In the genomic region with DNA sequence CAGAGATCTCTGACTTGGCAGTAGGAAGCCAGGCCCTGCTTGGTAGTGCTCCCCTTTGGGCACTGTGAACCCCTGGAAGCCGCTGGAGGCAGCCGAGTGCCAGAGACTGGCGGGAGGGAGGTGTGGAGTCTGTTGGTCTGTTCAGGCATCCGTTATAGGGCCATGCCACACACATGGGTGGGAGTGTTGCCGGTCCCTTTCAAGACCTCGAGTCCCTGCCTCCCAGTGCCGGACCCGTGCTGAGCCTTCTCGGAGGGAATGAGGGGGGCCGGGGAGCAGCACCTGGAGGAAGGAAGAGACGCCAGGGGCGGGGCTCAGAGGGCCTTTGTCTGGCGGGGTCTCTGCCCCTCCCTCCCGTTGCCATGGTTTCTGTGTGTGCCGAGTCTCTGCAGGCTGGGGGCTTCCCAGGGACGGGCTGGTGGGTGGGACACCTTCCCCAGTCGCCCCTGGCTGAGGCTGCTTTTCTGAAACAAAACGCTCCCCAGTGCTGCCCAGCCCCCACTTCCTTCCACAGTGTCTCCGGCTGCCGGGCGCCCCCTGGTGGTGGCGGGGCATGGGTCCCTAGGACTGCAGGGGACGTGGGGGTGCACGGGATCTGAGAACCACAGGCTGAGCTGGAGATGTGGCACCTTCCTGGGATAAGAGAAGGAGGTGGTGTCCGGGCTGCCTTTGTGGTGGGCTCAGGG, we compare ENCODE assay signal across 1 cellular context.
TF ChIP-seq lines count a peak whose summit lies in the region.

No MANE protein-coding gene starts in this region.

TF ChIP-seq in HepG2, 621 proteins besides CTCF, POLR2A, EP300 and RAD21 (continued from another document and continues in another):
- TF ChIP-seq CREBL2 (CRISPR knock-in tag; IDR thresholded peaks at IDR 0.05; ENCODE audit: borderline replicate concordance) (no peak), TSC22D2 (CRISPR knock-in tag; IDR thresholded peaks at IDR 0.05; ENCODE audit: borderline replicate concordance) (no peak), TOPORS (CRISPR knock-in tag; IDR thresholded peaks at IDR 0.05) (no peak), AHR (CRISPR knock-in tag; IDR thresholded peaks at IDR 0.05) (no peak), ZNF546 (CRISPR knock-in tag; conservative IDR thresholded peaks at IDR 0.05) (no peak), NBN (conservative IDR thresholded peaks at IDR 0.05) (no peak), ZNF460 (CRISPR knock-in tag; IDR thresholded peaks at IDR 0.05; ENCODE audit: borderline replicate concordance) (no peak), KAT8 (CRISPR knock-in tag; IDR thresholded peaks at IDR 0.05) (peak; percentile 74; the same call in 1 of the 2 replicates), CHD2 (IDR thresholded peaks at IDR 0.05; ENCODE audit: low read depth, low read length) (peak; percentile 42; the same call in 1 of the 2 replicates), ZNF431 (CRISPR knock-in tag; IDR thresholded peaks at IDR 0.05; ENCODE audit: borderline replicate concordance, low read depth) (no peak), ZNF18 (CRISPR knock-in tag; IDR thresholded peaks at IDR 0.05; ENCODE audit: insufficient replicate concordance) (no peak), ZNF275 (CRISPR knock-in tag; IDR thresholded peaks at IDR 0.05; ENCODE audit: borderline replicate concordance) (no peak), HOXD1 (CRISPR knock-in tag; IDR thresholded peaks at IDR 0.05) (no peak), E2F2 (CRISPR knock-in tag; IDR thresholded peaks at IDR 0.05; ENCODE audit: borderline replicate concordance) (no peak), FOXK2 (IDR thresholded peaks at IDR 0.05) (no peak), CCDC6 (CRISPR knock-in tag; IDR thresholded peaks at IDR 0.05) (no peak), ZNF530 (CRISPR knock-in tag; IDR thresholded peaks at IDR 0.05; ENCODE audit: low read depth) (no peak), ZNF773 (CRISPR knock-in tag; IDR thresholded peaks at IDR 0.05; ENCODE audit: borderline replicate concordance) (no peak), ZNF556 (CRISPR knock-in tag; IDR thresholded peaks at IDR 0.05; ENCODE audit: borderline replicate concordance) (no peak), KAT7 (CRISPR knock-in tag; IDR thresholded peaks at IDR 0.05; ENCODE audit: borderline replicate concordance) (no peak), ZNF350 (CRISPR knock-in tag; IDR thresholded peaks at IDR 0.05; ENCODE audit: borderline replicate concordance, low read depth) (no peak), HHEX (CRISPR knock-in tag; IDR thresholded peaks at IDR 0.05) (no peak), ZNF580 (CRISPR knock-in tag; IDR thresholded peaks at IDR 0.05; ENCODE audit: borderline replicate concordance, low read depth) (peak; percentile 80; the same call in 1 of the 2 replicates), CENPT (CRISPR knock-in tag; IDR thresholded peaks at IDR 0.05; ENCODE audit: low read depth) (no peak), PRDM4 (CRISPR knock-in tag; IDR thresholded peaks at IDR 0.05; ENCODE audit: borderline replicate concordance) (no peak), SALL1 (CRISPR knock-in tag; IDR thresholded peaks at IDR 0.05) (peak; percentile 68), KDM3A (CRISPR knock-in tag; IDR thresholded peaks at IDR 0.05; ENCODE audit: low read depth) (no peak), ZNF605 (CRISPR knock-in tag; IDR thresholded peaks at IDR 0.05) (no peak), KMT2A (CRISPR knock-in tag; IDR thresholded peaks at IDR 0.05) (peak; percentile 64; the same call in 1 of the 2 replicates), HDAC1 (CRISPR knock-in tag; IDR thresholded peaks at IDR 0.05) (peak; percentile 69; the same call in 1 of the 2 replicates), PPARG (CRISPR knock-in tag; conservative IDR thresholded peaks at IDR 0.05) (no peak), ZNF777 (CRISPR knock-in tag; IDR thresholded peaks at IDR 0.05) (0 out of 2 replicates have a peak, but pooled peaks have one; percentile 41), CC2D1A (CRISPR knock-in tag; IDR thresholded peaks at IDR 0.05) (no peak), HNRNPH1 (optimal IDR thresholded peaks at IDR 0.05; ENCODE audit: low read depth, low read length) (no peak), ZNF337 (CRISPR knock-in tag; IDR thresholded peaks at IDR 0.05; ENCODE audit: borderline replicate concordance, low read depth) (no peak), ZNF577 (CRISPR knock-in tag; IDR thresholded peaks at IDR 0.05; ENCODE audit: borderline replicate concordance, low read depth) (no peak), RARA (CRISPR knock-in tag; IDR thresholded peaks at IDR 0.05) (no peak), KLF9 (CRISPR knock-in tag; IDR thresholded peaks at IDR 0.05; ENCODE audit: low read depth) (no peak), ZSCAN22 (CRISPR knock-in tag; IDR thresholded peaks at IDR 0.05) (no peak), ZNF331 (CRISPR knock-in tag; IDR thresholded peaks at IDR 0.05) (0 out of 2 replicates have a peak, but pooled peaks have one; percentile 24), DBP (CRISPR knock-in tag; IDR thresholded peaks at IDR 0.05; ENCODE audit: not compliant biosample characterization) (no peak), ZNF724P (CRISPR knock-in tag; IDR thresholded peaks at IDR 0.05; ENCODE audit: borderline replicate concordance) (no peak), RORA (CRISPR knock-in tag; IDR thresholded peaks at IDR 0.05) (no peak), ZSCAN12 (CRISPR knock-in tag; IDR thresholded peaks at IDR 0.05) (no peak), FOXP1 (IDR thresholded peaks at IDR 0.05) (no peak), FOXP1 (CRISPR knock-in tag; IDR thresholded peaks at IDR 0.05) (no peak), BORCS8-MEF2B (CRISPR knock-in tag; IDR thresholded peaks at IDR 0.05) (no peak), KMT2B (CRISPR knock-in tag; IDR thresholded peaks at IDR 0.05) (no peak), TEF (CRISPR knock-in tag; IDR thresholded peaks at IDR 0.05) (no peak)
- TF ChIP-seq, protein P1, sequence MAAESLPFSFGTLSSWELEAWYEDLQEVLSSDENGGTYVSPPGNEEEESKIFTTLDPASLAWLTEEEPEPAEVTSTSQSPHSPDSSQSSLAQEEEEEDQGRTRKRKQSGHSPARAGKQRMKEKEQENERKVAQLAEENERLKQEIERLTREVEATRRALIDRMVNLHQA (CRISPR knock-in tag; IDR thresholded peaks at IDR 0.05), result no peak
- TF ChIP-seq, protein P2, sequence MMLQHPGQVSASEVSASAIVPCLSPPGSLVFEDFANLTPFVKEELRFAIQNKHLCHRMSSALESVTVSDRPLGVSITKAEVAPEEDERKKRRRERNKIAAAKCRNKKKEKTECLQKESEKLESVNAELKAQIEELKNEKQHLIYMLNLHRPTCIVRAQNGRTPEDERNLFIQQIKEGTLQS (CRISPR knock-in tag; IDR thresholded peaks at IDR 0.05), result no peak
- TF ChIP-seq, protein P3, sequence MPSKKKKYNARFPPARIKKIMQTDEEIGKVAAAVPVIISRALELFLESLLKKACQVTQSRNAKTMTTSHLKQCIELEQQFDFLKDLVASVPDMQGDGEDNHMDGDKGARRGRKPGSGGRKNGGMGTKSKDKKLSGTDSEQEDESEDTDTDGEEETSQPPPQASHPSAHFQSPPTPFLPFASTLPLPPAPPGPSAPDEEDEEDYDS (CRISPR knock-in tag; IDR thresholded peaks at IDR 0.05), result peak; percentile 51; the same call in 1 of the 2 replicates
- TF ChIP-seq, protein P4, sequence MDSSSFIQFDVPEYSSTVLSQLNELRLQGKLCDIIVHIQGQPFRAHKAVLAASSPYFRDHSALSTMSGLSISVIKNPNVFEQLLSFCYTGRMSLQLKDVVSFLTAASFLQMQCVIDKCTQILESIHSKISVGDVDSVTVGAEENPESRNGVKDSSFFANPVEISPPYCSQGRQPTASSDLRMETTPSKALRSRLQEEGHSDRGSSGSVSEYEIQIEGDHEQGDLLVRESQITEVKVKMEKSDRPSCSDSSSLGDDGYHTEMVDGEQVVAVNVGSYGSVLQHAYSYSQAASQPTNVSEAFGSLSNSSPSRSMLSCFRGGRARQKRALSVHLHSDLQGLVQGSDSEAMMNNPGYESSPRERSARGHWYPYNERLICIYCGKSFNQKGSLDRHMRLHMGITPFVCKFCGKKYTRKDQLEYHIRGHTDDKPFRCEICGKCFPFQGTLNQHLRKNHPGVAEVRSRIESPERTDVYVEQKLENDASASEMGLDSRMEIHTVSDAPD (CRISPR knock-in tag; IDR thresholded peaks at IDR 0.05), result no peak
- TF ChIP-seq, protein P5, sequence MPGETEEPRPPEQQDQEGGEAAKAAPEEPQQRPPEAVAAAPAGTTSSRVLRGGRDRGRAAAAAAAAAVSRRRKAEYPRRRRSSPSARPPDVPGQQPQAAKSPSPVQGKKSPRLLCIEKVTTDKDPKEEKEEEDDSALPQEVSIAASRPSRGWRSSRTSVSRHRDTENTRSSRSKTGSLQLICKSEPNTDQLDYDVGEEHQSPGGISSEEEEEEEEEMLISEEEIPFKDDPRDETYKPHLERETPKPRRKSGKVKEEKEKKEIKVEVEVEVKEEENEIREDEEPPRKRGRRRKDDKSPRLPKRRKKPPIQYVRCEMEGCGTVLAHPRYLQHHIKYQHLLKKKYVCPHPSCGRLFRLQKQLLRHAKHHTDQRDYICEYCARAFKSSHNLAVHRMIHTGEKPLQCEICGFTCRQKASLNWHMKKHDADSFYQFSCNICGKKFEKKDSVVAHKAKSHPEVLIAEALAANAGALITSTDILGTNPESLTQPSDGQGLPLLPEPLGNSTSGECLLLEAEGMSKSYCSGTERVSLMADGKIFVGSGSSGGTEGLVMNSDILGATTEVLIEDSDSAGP (CRISPR knock-in tag; IDR thresholded peaks at IDR 0.05; ENCODE audit: borderline replicate concordance), result peak; percentile 80; the same call in 1 of the 2 replicates
- TF ChIP-seq, protein P6, sequence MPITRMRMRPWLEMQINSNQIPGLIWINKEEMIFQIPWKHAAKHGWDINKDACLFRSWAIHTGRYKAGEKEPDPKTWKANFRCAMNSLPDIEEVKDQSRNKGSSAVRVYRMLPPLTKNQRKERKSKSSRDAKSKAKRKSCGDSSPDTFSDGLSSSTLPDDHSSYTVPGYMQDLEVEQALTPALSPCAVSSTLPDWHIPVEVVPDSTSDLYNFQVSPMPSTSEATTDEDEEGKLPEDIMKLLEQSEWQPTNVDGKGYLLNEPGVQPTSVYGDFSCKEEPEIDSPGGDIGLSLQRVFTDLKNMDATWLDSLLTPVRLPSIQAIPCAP (CRISPR knock-in tag; IDR thresholded peaks at IDR 0.05; ENCODE audit: low read depth), result no peak
